Comparison of ENCODE assay signal across 8 cellular contexts in the genomic region with DNA sequence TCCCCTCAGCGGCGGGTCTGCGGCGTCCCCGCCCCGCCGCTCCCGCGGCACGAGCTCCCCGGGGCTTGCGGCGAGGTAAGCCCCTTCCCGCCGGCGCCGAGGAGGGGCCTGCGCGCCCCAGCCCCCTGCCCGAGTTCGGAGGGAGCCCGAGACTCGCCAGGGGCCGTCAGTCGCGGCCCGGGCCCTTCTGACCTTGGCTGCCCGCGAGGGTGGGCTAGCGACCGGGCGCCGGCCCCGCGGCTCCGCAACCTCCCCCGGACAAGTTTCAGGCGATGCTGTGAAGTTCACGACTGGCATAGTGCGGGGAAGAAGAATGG. TPM values are rescaled to one million over a fixed set of nuclear protein-coding genes. Genes with fewer than 3 reads are reported as not detected.
DNase-seq lines count a peak whose midpoint lies in the region; ATAC-seq lines count a peak whose summit lies in the region.

No MANE protein-coding gene starts in this region.

- CTCF ChIA-PET in activated naive CD4-positive, alpha-beta T cell treated with anti-CD3 and anti-CD28 coated beads for 36 hours (lab: Charles Lee): no interaction called here

- intact Hi-C loops in activated naive CD4-positive, alpha-beta T cell treated with anti-CD3 and anti-CD28 coated beads for 36 hours (cut with micrococcal nuclease): no loop called here

- ATAC-seq in stimulated activated effector memory CD8-positive, alpha-beta T cell treated with anti-CD3 and anti-CD28 coated beads, Interleukin-12 subunit alpha, Interleukin-12 subunit beta, amount 100 ng/mL, for 72 hours: no peak
- no peak for ATAC-seq in HG02588 (IDR thresholded peaks at IDR 0.05; ENCODE audit: unreplicated experiment)
- no peak for ATAC-seq in GM18868 (IDR thresholded peaks at IDR 0.05; ENCODE audit: unreplicated experiment)

- no peaks in the 10 kb centered on the region for H3K9me3 Mint-ChIP-seq in activated naive CD4-positive, alpha-beta T cell treated with anti-CD3 and anti-CD28 coated beads for 36 hours
- no peaks in the 10 kb centered on the region for H3K9me3 Mint-ChIP-seq in stimulated activated effector memory CD8-positive, alpha-beta T cell treated with anti-CD3 and anti-CD28 coated beads, Interleukin-12 subunit alpha, Interleukin-12 subunit beta, amount 100 ng/mL, for 72 hours

- peaks cover 7% of the 10 kb centered on the region for H3K4me1 Mint-ChIP-seq in activated naive CD4-positive, alpha-beta T cell treated with anti-CD3 and anti-CD28 coated beads for 36 hours (ENCODE audit: low read depth)
- peaks cover 6% of the 10 kb centered on the region for H3K4me1 Mint-ChIP-seq in stimulated activated effector memory CD8-positive, alpha-beta T cell treated with anti-CD3 and anti-CD28 coated beads, Interleukin-12 subunit alpha, Interleukin-12 subunit beta, amount 100 ng/mL, for 72 hours

- no peaks in the 10 kb centered on the region for H3K9me3 ChIP-seq in iPS DF 6.9 (ENCODE audit: control insufficient read depth, insufficient read depth, low read length)

- DNase-seq in activated naive CD4-positive, alpha-beta T cell treated with anti-CD3 and anti-CD28 coated beads for 36 hours: no peak
- DNase-seq in activated naive CD4-positive, alpha-beta T cell (lab: John Stamatoyannopoulos, UW): no peak
- peak; percentile 18 to 23 for DNase-seq in activated T-cell treated with anti-CD3 and anti-CD28 coated beads, Interleukin-2, amount 50 U/mL, for 48 hours
- DNase-seq in iPS DF 6.9 (ENCODE audit: low read depth, low spot score) (no peak), NCI-H510A (lab: John Stamatoyannopoulos, UW) (no peak)
- peak in 1 of 2 donors; percentile 43 for DNase-seq in stimulated activated effector memory CD8-positive, alpha-beta T cell treated with anti-CD3 and anti-CD28 coated beads, Interleukin-12 subunit alpha, Interleukin-12 subunit beta, amount 100 ng/mL, for 72 hours (ENCODE audit: low spot score in 2 of 2)

- peak overlapping the region; percentile 77 for H3K4me3 Mint-ChIP-seq in activated naive CD4-positive, alpha-beta T cell treated with anti-CD3 and anti-CD28 coated beads for 36 hours
- H3K4me3 Mint-ChIP-seq in stimulated activated effector memory CD8-positive, alpha-beta T cell treated with anti-CD3 and anti-CD28 coated beads, Interleukin-12 subunit alpha, Interleukin-12 subunit beta, amount 100 ng/mL, for 72 hours: peak overlapping the region; percentile 81

- no peaks in the 10 kb centered on the region for H3K27me3 Mint-ChIP-seq in activated naive CD4-positive, alpha-beta T cell treated with anti-CD3 and anti-CD28 coated beads for 36 hours (ENCODE audit: low read depth)

- H3K4me3 ChIP-seq in iPS DF 6.9 (ENCODE audit: low read length): peak overlapping the region; percentile 77

- H3K27ac ChIP-seq in iPS DF 6.9 (ENCODE audit: low read length): no peak overlapping the region

- no peak overlapping the region for H3K27ac Mint-ChIP-seq in activated naive CD4-positive, alpha-beta T cell treated with anti-CD3 and anti-CD28 coated beads for 36 hours
- H3K27ac Mint-ChIP-seq in stimulated activated effector memory CD8-positive, alpha-beta T cell treated with anti-CD3 and anti-CD28 coated beads, Interleukin-12 subunit alpha, Interleukin-12 subunit beta, amount 100 ng/mL, for 72 hours: no peak overlapping the region

- H3K36me3 Mint-ChIP-seq in activated naive CD4-positive, alpha-beta T cell treated with anti-CD3 and anti-CD28 coated beads for 36 hours (ENCODE audit: low read depth): no peaks in the 10 kb centered on the region
- H3K36me3 Mint-ChIP-seq in stimulated activated effector memory CD8-positive, alpha-beta T cell treated with anti-CD3 and anti-CD28 coated beads, Interleukin-12 subunit alpha, Interleukin-12 subunit beta, amount 100 ng/mL, for 72 hours: no peaks in the 10 kb centered on the region

- no peaks in the 10 kb centered on the region for H3K4me1 ChIP-seq in iPS DF 6.9 (ENCODE audit: control insufficient read depth, insufficient read depth, low read length)

- H3K27me3 ChIP-seq in iPS DF 6.9 (ENCODE audit: control insufficient read depth, insufficient read depth, low read length): no peaks in the 10 kb centered on the region

- no CpG with 5 or more reads among the region's 40 CpGs for WGBS in iPS DF 6.9 (ENCODE audit: insufficient coverage, insufficient read length)

- no peaks in the 10 kb centered on the region for H3K36me3 ChIP-seq in iPS DF 6.9 (ENCODE audit: control insufficient read depth, insufficient read depth, low read length)

RNA-seq across cellular contexts. Expression of a gene that starts 0.6 kb away (rescaled TPM):
- total RNA-seq in activated naive CD4-positive, alpha-beta T cell treated with anti-CD3 and anti-CD28 coated beads for 36 hours: 1 to 10 TPM in 1 of 2 experiments, under 1 TPM in 1; 0.91 to 1.4 TPM

Comparison
In these comparisons a context has a peak if more than half of its experiments do, and no peak if none do; other contexts are left out.
1. DNase-seq: peak in activated T-cell treated with anti-CD3 and anti-CD28 coated beads, Interleukin-2, amount 50 U/mL, for 48 hours (2 of 2); none in activated naive CD4-positive, alpha-beta T cell treated with anti-CD3 and anti-CD28 coated beads for 36 hours (single experiment), activated naive CD4-positive, alpha-beta T cell (0 of 4), iPS DF 6.9 (single experiment) and NCI-H510A (single experiment).